ENCODE assay signal across 9 cellular contexts in the genomic region with DNA sequence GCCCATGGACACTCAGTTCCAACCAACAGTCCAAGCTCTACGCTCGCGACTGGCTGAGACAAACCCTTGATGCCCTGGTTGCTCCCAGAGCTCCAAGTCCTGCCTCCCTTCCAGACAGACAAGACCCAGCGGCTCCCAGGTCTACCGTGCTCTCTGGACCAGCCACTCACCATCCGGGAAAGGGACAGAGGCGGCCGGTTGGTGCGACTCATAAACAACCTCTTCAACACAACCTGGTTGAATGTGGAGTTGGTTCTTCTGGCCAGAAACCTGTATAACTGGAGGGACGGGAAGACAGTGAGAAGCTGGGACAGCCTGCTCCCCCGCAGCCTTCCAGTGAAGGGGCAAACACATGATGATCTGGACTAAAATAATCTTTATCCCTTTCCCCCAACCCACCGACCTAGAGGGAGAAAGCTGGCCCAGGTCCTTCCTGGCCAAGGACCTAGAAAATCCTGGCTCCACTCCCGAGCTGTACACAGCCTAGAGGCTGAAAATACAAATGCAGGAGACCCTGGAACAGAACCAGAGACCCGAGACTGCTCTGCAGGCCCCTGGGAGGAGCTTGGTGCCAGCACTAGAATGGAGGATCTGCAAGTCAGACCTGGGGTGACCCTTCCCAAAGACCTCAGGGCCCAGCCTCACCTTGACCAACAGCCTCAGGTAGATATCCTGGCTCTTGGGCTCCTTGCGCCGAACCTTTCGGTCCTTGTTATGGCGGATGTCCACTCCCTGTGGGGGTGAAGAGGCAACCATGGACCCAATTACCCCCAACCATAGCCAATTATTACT. TPM values are rescaled to one million over a fixed set of nuclear protein-coding genes. Genes with fewer than 3 reads are reported as not detected.
A peak's percentile ranks its signal among the peaks of the same experiment; 100 is the strongest.
DNase-seq lines count a peak whose midpoint lies in the region; ATAC-seq and TF ChIP-seq lines count a peak whose summit lies in the region.
"Had no signal": no experiment of that assay in that cellular context is flagged by ENCODE, and none has a peak within 500 bp of the region (broad histone marks: within the 10 kb centered on the region; RNA-seq: fewer than 3 reads in every experiment).

No MANE protein-coding gene starts in this region.

- H3K27ac Mint-ChIP-seq in T-helper 1 cell treated with Interleukin-12 subunit alpha and Interleukin-12 subunit beta and Interleukin-4 antibody, amounts not matched to agents 30 μg/mL and 1 μg/mL, for 36 hours: peak overlapping the region; percentile 99
- peak overlapping the region; percentile 99 for H3K27ac Mint-ChIP-seq in activated CD8-positive, alpha-beta T cell treated with anti-CD3 and anti-CD28 coated beads, Interleukin-2, amount 10 ng/mL, durations not matched to agents 7 days and 5 days
- H3K27ac Mint-ChIP-seq in stimulated activated naive B cell treated with anti-CD40 and anti-IgM and Interleukin-4, amounts not matched to agents 10 μg/mL and 1 μg/mL and 100 μg/mL, for 72 hours: peak overlapping the region; percentile 100

- POLR2A ChIA-PET in activated CD8-positive, alpha-beta T cell treated with anti-CD3 and anti-CD28 coated beads, Interleukin-2, amount 10 ng/mL, durations not matched to agents 7 days and 5 days (lab: Charles Lee): interaction anchor here (1.0 to 2.1 kb wide), 4 partner anchors 9 to 25 kb away, joined by 3 to 12 read pairs (median 3); no protein-coding TSS in a partner anchor

- no peak for TF ChIP-seq POLR2A in GM18505 (IDR thresholded peaks at IDR 0.05; ENCODE audit: borderline replicate concordance, extremely low read depth, insufficient read depth, insufficient read length)

- H3K27ac ChIP-seq in iPS-18a (ENCODE audit: low read length): no peak overlapping the region

- H3K36me3 ChIP-seq in iPS-18a (ENCODE audit: control insufficient read depth, low read depth, low read length): peaks cover 28% of the 10 kb centered on the region

- H3K4me1 Mint-ChIP-seq in T-helper 1 cell treated with Interleukin-12 subunit alpha and Interleukin-12 subunit beta and Interleukin-4 antibody, amounts not matched to agents 30 μg/mL and 1 μg/mL, for 36 hours (ENCODE audit: low read depth): peaks cover 29% of the 10 kb centered on the region
- peaks cover 36% of the 10 kb centered on the region for H3K4me1 Mint-ChIP-seq in activated CD8-positive, alpha-beta T cell treated with anti-CD3 and anti-CD28 coated beads, Interleukin-2, amount 10 ng/mL, durations not matched to agents 7 days and 5 days (ENCODE audit: low read depth)
- peaks cover 41 to 56% of the 10 kb centered on the region in 2 donors for H3K4me1 Mint-ChIP-seq in stimulated activated naive B cell treated with anti-CD40 and anti-IgM and Interleukin-4, amounts not matched to agents 10 μg/mL and 1 μg/mL and 100 μg/mL, for 72 hours

- CTCF ChIA-PET in activated CD8-positive, alpha-beta T cell treated with anti-CD3 and anti-CD28 coated beads, Interleukin-2, amount 10 ng/mL, durations not matched to agents 7 days and 5 days (lab: Charles Lee): interaction anchor here (1.0 to 3.4 kb wide), 5 partner anchors 8 to 110 kb away, joined by 3 to 20 read pairs (median 4); partner anchors contain the start of gene CA11

- H3K27me3 ChIP-seq in iPS-18a (ENCODE audit: control insufficient read depth, insufficient read depth, low read length): no peaks in the 10 kb centered on the region

- peaks cover 21% of the 10 kb centered on the region for H3K4me1 ChIP-seq in iPS-18a (ENCODE audit: control insufficient read depth, low read depth, low read length)

- no peaks in the 10 kb centered on the region for H3K9me3 Mint-ChIP-seq in T-helper 1 cell treated with Interleukin-12 subunit alpha and Interleukin-12 subunit beta and Interleukin-4 antibody, amounts not matched to agents 30 μg/mL and 1 μg/mL, for 36 hours
- no peaks in the 10 kb centered on the region for H3K9me3 Mint-ChIP-seq in activated CD8-positive, alpha-beta T cell treated with anti-CD3 and anti-CD28 coated beads, Interleukin-2, amount 10 ng/mL, durations not matched to agents 7 days and 5 days (ENCODE audit: insufficient read depth)
- H3K9me3 Mint-ChIP-seq in stimulated activated naive B cell treated with anti-CD40 and anti-IgM and Interleukin-4, amounts not matched to agents 10 μg/mL and 1 μg/mL and 100 μg/mL, for 72 hours: no peaks in the 10 kb centered on the region

- H3K27me3 Mint-ChIP-seq in T-helper 1 cell treated with Interleukin-12 subunit alpha and Interleukin-12 subunit beta and Interleukin-4 antibody, amounts not matched to agents 30 μg/mL and 1 μg/mL, for 36 hours (ENCODE audit: low read depth): no peaks in the 10 kb centered on the region
- H3K27me3 Mint-ChIP-seq in activated CD8-positive, alpha-beta T cell treated with anti-CD3 and anti-CD28 coated beads, Interleukin-2, amount 10 ng/mL, durations not matched to agents 7 days and 5 days (ENCODE audit: low read depth): no peaks in the 10 kb centered on the region
- no peaks in the 10 kb centered on the region for H3K27me3 Mint-ChIP-seq in stimulated activated naive B cell treated with anti-CD40 and anti-IgM and Interleukin-4, amounts not matched to agents 10 μg/mL and 1 μg/mL and 100 μg/mL, for 72 hours

- H3K9me3 ChIP-seq in iPS-18a (ENCODE audit: control insufficient read depth, low read depth, low read length): no peaks in the 10 kb centered on the region

- peak overlapping the region; percentile 94 for H3K4me3 ChIP-seq in iPS-18a (ENCODE audit: low read length)

- H3K9ac ChIP-seq in iPS-18a (ENCODE audit: low read length): peak overlapping the region; percentile 96

- no peak for ATAC-seq in activated CD8-positive, alpha-beta T cell treated with anti-CD3 and anti-CD28 coated beads, Interleukin-2, amount 10 ng/mL, durations not matched to agents 7 days and 5 days
- ATAC-seq in stimulated activated naive B cell treated with anti-CD40 and anti-IgM and Interleukin-4, amounts not matched to agents 10 μg/mL and 1 μg/mL and 100 μg/mL, for 72 hours (replicated peaks): no peak
- ATAC-seq in GM18505 (IDR thresholded peaks at IDR 0.05; ENCODE audit: unreplicated experiment) (no peak), HG03439 (IDR thresholded peaks at IDR 0.05; ENCODE audit: unreplicated experiment) (no peak)

- DNase-seq in T-helper 1 cell (no peak), NCI-H2029 (lab: John Stamatoyannopoulos, UW) (no peak)
- no peak for DNase-seq in activated CD8-positive, alpha-beta T cell treated with anti-CD3 and anti-CD28 coated beads, Interleukin-2, amount 10 ng/mL, durations not matched to agents 7 days and 5 days
- no peak for DNase-seq in stimulated activated naive B cell treated with anti-CD40 and anti-IgM and Interleukin-4, amounts not matched to agents 10 μg/mL and 1 μg/mL and 100 μg/mL, for 72 hours

- peaks cover 38% of the 10 kb centered on the region for H3K36me3 Mint-ChIP-seq in T-helper 1 cell treated with Interleukin-12 subunit alpha and Interleukin-12 subunit beta and Interleukin-4 antibody, amounts not matched to agents 30 μg/mL and 1 μg/mL, for 36 hours (ENCODE audit: low read depth)
- peaks cover 59% of the 10 kb centered on the region for H3K36me3 Mint-ChIP-seq in activated CD8-positive, alpha-beta T cell treated with anti-CD3 and anti-CD28 coated beads, Interleukin-2, amount 10 ng/mL, durations not matched to agents 7 days and 5 days (ENCODE audit: low read depth)
- peaks cover 56 to 67% of the 10 kb centered on the region in 2 donors for H3K36me3 Mint-ChIP-seq in stimulated activated naive B cell treated with anti-CD40 and anti-IgM and Interleukin-4, amounts not matched to agents 10 μg/mL and 1 μg/mL and 100 μg/mL, for 72 hours

- peak overlapping the region; percentile 98 for H3K4me3 Mint-ChIP-seq in T-helper 1 cell treated with Interleukin-12 subunit alpha and Interleukin-12 subunit beta and Interleukin-4 antibody, amounts not matched to agents 30 μg/mL and 1 μg/mL, for 36 hours
- peak overlapping the region; percentile 97 for H3K4me3 Mint-ChIP-seq in activated CD8-positive, alpha-beta T cell treated with anti-CD3 and anti-CD28 coated beads, Interleukin-2, amount 10 ng/mL, durations not matched to agents 7 days and 5 days
- peak overlapping the region; percentile 89 to 99 for H3K4me3 Mint-ChIP-seq in stimulated activated naive B cell treated with anti-CD40 and anti-IgM and Interleukin-4, amounts not matched to agents 10 μg/mL and 1 μg/mL and 100 μg/mL, for 72 hours

RNA-seq across cellular contexts. Expression of gene RPL18, which starts 1.6 kb away (rescaled TPM):
- 1,000 to 10,000 TPM; 1,371 to 1,433 TPM for total RNA-seq in activated CD8-positive, alpha-beta T cell treated with anti-CD3 and anti-CD28 coated beads, Interleukin-2, amount 10 ng/mL, durations not matched to agents 7 days and 5 days

RNA-seq across cellular contexts. Expression of gene SPHK2, which starts 2.0 kb away (rescaled TPM):
- 10 to 100 TPM; 33.0 to 33.1 TPM for total RNA-seq in activated CD8-positive, alpha-beta T cell treated with anti-CD3 and anti-CD28 coated beads, Interleukin-2, amount 10 ng/mL, durations not matched to agents 7 days and 5 days

RNA-seq across cellular contexts. Expression of gene FAM83E, which starts 2.5 kb away (rescaled TPM):
- total RNA-seq in activated CD8-positive, alpha-beta T cell treated with anti-CD3 and anti-CD28 coated beads, Interleukin-2, amount 10 ng/mL, durations not matched to agents 7 days and 5 days: 1 to 10 TPM; 1.7 to 2.3 TPM

RNA-seq across cellular contexts. Expression of gene SPACA4, which starts 10.8 kb away (rescaled TPM):
- not detected for total RNA-seq in activated CD8-positive, alpha-beta T cell treated with anti-CD3 and anti-CD28 coated beads, Interleukin-2, amount 10 ng/mL, durations not matched to agents 7 days and 5 days
- total RNA-seq: urinary bladder had no signal

RNA-seq across cellular contexts. Expression of gene DBP, which starts 19.8 kb away (rescaled TPM):
- total RNA-seq in activated CD8-positive, alpha-beta T cell treated with anti-CD3 and anti-CD28 coated beads, Interleukin-2, amount 10 ng/mL, durations not matched to agents 7 days and 5 days: 10 to 100 TPM; 17.3 to 18.3 TPM
